22 cellular contexts compared by ENCODE assay signal in genomic region chr15:62644874-62645755, GRCh38.
DNase-seq lines count a peak whose midpoint lies in the region; ATAC-seq and TF ChIP-seq lines count a peak whose summit lies in the region.
"Had no signal": no experiment of that assay in that cellular context is flagged by ENCODE, and none has a peak within 500 bp of the region (broad histone marks: within the 10 kb centered on the region; RNA-seq: fewer than 3 reads in every experiment).

No MANE protein-coding gene starts in this region.

- H3K4me1 ChIP-seq in parathyroid adenoma: no peaks in the 10 kb centered on the region
- H3K4me1 ChIP-seq: right lobe of liver, testis had no signal

- no peak for TF ChIP-seq CTCF in parathyroid adenoma (IDR thresholded peaks at IDR 0.05)

- peak overlapping the region; percentile 38 for H2AFZ ChIP-seq in parathyroid adenoma

- H3K9ac ChIP-seq in parathyroid adenoma: no peak overlapping the region

- no peak overlapping the region for H3K4me2 ChIP-seq in parathyroid adenoma (ENCODE audit: low read length)

- no peaks in the 10 kb centered on the region for H3K36me3 ChIP-seq in parathyroid adenoma (ENCODE audit: control insufficient read depth, insufficient read depth, low read length)
- H3K36me3 ChIP-seq: right lobe of liver had no signal

- H3K79me2 ChIP-seq in parathyroid adenoma: no peaks in the 10 kb centered on the region

- no peaks in the 10 kb centered on the region for H3K9me3 ChIP-seq in parathyroid adenoma (ENCODE audit: control insufficient read depth, low read length)
- H3K9me3 ChIP-seq: right lobe of liver, testis had no signal

- peak; percentile 24 for DNase-seq in EH (ENCODE audit: low read depth)
- DNase-seq in NCI-H524 treated with DMSO at 0.1 percent for 48 hours (lab: John Stamatoyannopoulos, UW): peak; percentile 68
- DNase-seq in fibroblast of gingiva (ENCODE audit: low read depth): peak; percentile 44
- DNase-seq in stimulated activated CD4-positive, alpha-beta T cell treated with anti-CD3 and anti-CD28 coated beads, Interleukin-4, amount 100 ng/mL, for 24 hours: no peak
- DNase-seq: activated CD4-positive, alpha-beta memory T cell treated with anti-CD3 and anti-CD28 coated beads, Interleukin-2, amount 10 ng/mL, durations not matched to agents 7 days and 5 days; activated naive CD8-positive, alpha-beta T cell treated with anti-CD3 and anti-CD28 coated beads, Interleukin-2, amount 10 ng/mL, durations not matched to agents 7 days and 5 days; activated T-cell treated with anti-CD3 and anti-CD28 coated beads, Interleukin-2, amount 50 U/mL, for 4 hours; Calu3; central memory CD4-positive, alpha-beta T cell; foreskin keratinocyte; GF-D8; HCEC 1CT; NCI-H1930; NCI-H510A treated with DMSO at 0.1 percent for 48 hours; right lobe of liver; stimulated activated CD4-positive, alpha-beta T cell treated with anti-CD3 and anti-CD28 coated beads, Interleukin-2, amount 100 ng/mL, for 48 hours; testis had no signal

- no peak overlapping the region for H3K4me3 ChIP-seq in parathyroid adenoma (ENCODE audit: low read depth, low read length)
- H3K4me3 ChIP-seq: lung, right lobe of liver, testis had no signal

- no peaks in the 10 kb centered on the region for H3K27me3 ChIP-seq in parathyroid adenoma (ENCODE audit: control insufficient read depth, insufficient read depth, low read length)
- H3K27me3 ChIP-seq: foreskin keratinocyte, right lobe of liver, testis had no signal

- ATAC-seq in GM21526 (IDR thresholded peaks at IDR 0.05; ENCODE audit: low FRiP score, unreplicated experiment): no peak
- ATAC-seq in GM18517 (IDR thresholded peaks at IDR 0.05; ENCODE audit: unreplicated experiment): no peak
- ATAC-seq in HG03432 (IDR thresholded peaks at IDR 0.05; ENCODE audit: unreplicated experiment): no peak
- ATAC-seq: activated T-cell treated with anti-CD3 and anti-CD28 coated beads, Interleukin-2, amount 50 U/mL, for 4 hours; foreskin keratinocyte had no signal

- no peak overlapping the region for H3K27ac ChIP-seq in parathyroid adenoma
- H3K27ac ChIP-seq: foreskin keratinocyte, right lobe of liver, testis had no signal
